Comparison of ENCODE assay signal across 10 cellular contexts in genomic region chr6:36114798-36115408, GRCh38. TPM values are rescaled to one million over a fixed set of nuclear protein-coding genes. Genes with fewer than 3 reads are reported as not detected.
DNase-seq lines count a peak whose midpoint lies in the region; ATAC-seq and TF ChIP-seq lines count a peak whose summit lies in the region.
"Had no signal": no experiment of that assay in that cellular context is flagged by ENCODE, and none has a peak within 500 bp of the region (broad histone marks: within the 10 kb centered on the region; RNA-seq: fewer than 3 reads in every experiment).

No MANE protein-coding gene starts in this region.

- DNase-seq in CD4-positive, alpha-beta memory T cell = peak in 2 of 5 donors; percentile 35 to 41
- DNase-seq in effector memory CD4-positive, alpha-beta T cell = no peak
- DNase-seq in anterior cingulate cortex (lab: John Stamatoyannopoulos, UW) = no peak
- no peak for DNase-seq in NCI-H226
- no peak for DNase-seq in GM13977 (ENCODE audit: low spot score)
- no peak for DNase-seq in tibial nerve (ENCODE audit: low spot score in 2 of 2)
- DNase-seq: PC-9 had no signal

- H3K9ac ChIP-seq in OCI-LY1 (ENCODE audit: low read length) = peak overlapping the region; percentile 10

- no peak for TF ChIP-seq POLR2A in tibial nerve (IDR thresholded peaks at IDR 0.05)

- no peaks in the 10 kb centered on the region for H4K20me1 ChIP-seq in OCI-LY1 (ENCODE audit: insufficient read depth, low read length)

- peak overlapping the region; percentile 88 to 96 (median 95) for H3K27ac Mint-ChIP-seq in CD4-positive, alpha-beta memory T cell

- H3K9me3 Mint-ChIP-seq in CD4-positive, alpha-beta memory T cell = no peaks in the 10 kb centered on the region

- POLR2A ChIA-PET in CD4-positive, alpha-beta memory T cell (lab: Charles Lee; ENCODE audit: partially characterized antibody) = interaction anchor here (1.4 to 2.4 kb wide), 2 partner anchors 16 to 19 kb away, joined by 3 to 10 read pairs; partner anchors contain the start of gene MAPK13

- H3K36me3 Mint-ChIP-seq in CD4-positive, alpha-beta memory T cell = peaks cover 15 to 19% of the 10 kb centered on the region in 2 donors

- H3F3A ChIP-seq in OCI-LY1 (ENCODE audit: insufficient read depth, low read length) = no peaks in the 10 kb centered on the region

- H3K4me1 Mint-ChIP-seq in CD4-positive, alpha-beta memory T cell = peaks cover 53 to 76% (median 66%) of the 10 kb centered on the region in 4 donors

- peak overlapping the region; percentile 51 for H3K4me2 ChIP-seq in OCI-LY1 (ENCODE audit: low read length)
- H3K4me2 ChIP-seq: PC-9 had no signal

- TF ChIP-seq EP300 in tibial nerve (IDR thresholded peaks at IDR 0.05) = no peak

- H3K9me3 ChIP-seq in CD4-positive, alpha-beta memory T cell (ENCODE audit: control insufficient read depth in 1 of 2, low read length in 2 of 2) = no peaks in the 10 kb centered on the region
- no peaks in the 10 kb centered on the region for H3K9me3 ChIP-seq in OCI-LY1 (ENCODE audit: low read length)
- no peaks in the 10 kb centered on the region for H3K9me3 ChIP-seq in effector memory CD4-positive, alpha-beta T cell (ENCODE audit: control insufficient read depth, low read length)
- no peaks in the 10 kb centered on the region for H3K9me3 ChIP-seq in tibial nerve

- CTCF ChIA-PET in CD4-positive, alpha-beta memory T cell (lab: Charles Lee; ENCODE audit: partially characterized antibody) = interaction anchor here (0.6 to 2.1 kb wide), 3 partner anchors 15 to 534 kb away, joined by 3 to 11 read pairs (median 3); no protein-coding TSS in a partner anchor

- peak overlapping the region in 1 of 2 donors; percentile 21 for H3K4me3 ChIP-seq in CD4-positive, alpha-beta memory T cell (ENCODE audit: low read length in 2 of 2)
- H3K4me3 ChIP-seq in OCI-LY1 (ENCODE audit: low read depth, low read length, poor library complexity, severe bottlenecking) (peak overlapping the region; percentile 4), tibial nerve (no peak overlapping the region)
- H3K4me3 ChIP-seq in effector memory CD4-positive, alpha-beta T cell (ENCODE audit: insufficient read depth, low read depth, low read length, poor library complexity, severe bottlenecking) = no peak overlapping the region
- H3K4me3 ChIP-seq: lung, PC-9 had no signal

- H3K27ac ChIP-seq in CD4-positive, alpha-beta memory T cell (ENCODE audit: low read depth, low read length) = peak overlapping the region; percentile 42
- H3K27ac ChIP-seq in OCI-LY1 (ENCODE audit: low read depth, low read length, poor library complexity, severe bottlenecking) (peak overlapping the region; percentile 91), tibial nerve (no peak overlapping the region)
- peak overlapping the region; percentile 38 for H3K27ac ChIP-seq in effector memory CD4-positive, alpha-beta T cell (ENCODE audit: insufficient read depth, low read length, poor library complexity, severe bottlenecking)
- H3K27ac ChIP-seq: PC-9 had no signal

- intact Hi-C loops in CD4-positive, alpha-beta memory T cell (cut with micrococcal nuclease) = loop anchor here (2.0 kb wide), 1 partner anchor 14 kb away; no protein-coding TSS in a partner anchor

- H3K4me3 Mint-ChIP-seq in CD4-positive, alpha-beta memory T cell = peak overlapping the region; percentile 7 to 92 (median 77)

- no peaks in the 10 kb centered on the region for H3K27me3 Mint-ChIP-seq in CD4-positive, alpha-beta memory T cell

- peak; percentile 69 for ATAC-seq in GM21786 (IDR thresholded peaks at IDR 0.05; ENCODE audit: unreplicated experiment)

- H3K36me3 ChIP-seq in CD4-positive, alpha-beta memory T cell (ENCODE audit: insufficient read depth, low read length) = no peaks in the 10 kb centered on the region
- H3K36me3 ChIP-seq in OCI-LY1 (ENCODE audit: insufficient read depth, low read length) = no peaks in the 10 kb centered on the region
- peaks cover 3% of the 10 kb centered on the region for H3K36me3 ChIP-seq in effector memory CD4-positive, alpha-beta T cell (ENCODE audit: control insufficient read depth, insufficient read depth, low read length)
- peaks cover 3 to 59% (median 4%) of the 10 kb centered on the region in 3 donors for H3K36me3 ChIP-seq in tibial nerve

- TF ChIP-seq CTCF in OCI-LY1 (IDR thresholded peaks at IDR 0.05; ENCODE audit: low read length) = no peak
- TF ChIP-seq CTCF in GM13977 (IDR thresholded peaks at IDR 0.05; ENCODE audit: extremely low read depth, insufficient read depth, missing control alignments) = no peak
- no peak for TF ChIP-seq CTCF in tibial nerve (IDR thresholded peaks at IDR 0.05)

- no peaks in the 10 kb centered on the region for H3K27me3 ChIP-seq in CD4-positive, alpha-beta memory T cell (ENCODE audit: insufficient read depth, low read length)
- H3K27me3 ChIP-seq in OCI-LY1 (ENCODE audit: insufficient read depth, low read length) (no peaks in the 10 kb centered on the region), tibial nerve (no peaks in the 10 kb centered on the region)
- H3K27me3 ChIP-seq in effector memory CD4-positive, alpha-beta T cell (replicated peaks; ENCODE audit: control insufficient read depth, insufficient read depth, low read length, poor library complexity, severe bottlenecking) = no peaks in the 10 kb centered on the region

- no peaks in the 10 kb centered on the region for H3K79me2 ChIP-seq in OCI-LY1 (ENCODE audit: insufficient read depth, low read length)

- no peak overlapping the region for H2AFZ ChIP-seq in OCI-LY1 (ENCODE audit: low read length)
- H2AFZ ChIP-seq: PC-9 had no signal

- H3K9me2 ChIP-seq in OCI-LY1 (ENCODE audit: low read depth, low read length) = no peaks in the 10 kb centered on the region

- 69 to 74% methylated on average over 4 of the region's 4 CpGs for WGBS in tibial nerve, 2 donors

- in situ Hi-C loops in GM13977 (cut with MboI; ENCODE audit: low pct_unique_long_range_greater_than_20kb, low sequenced_read_pairs, unreplicated experiment) = no loop called here

- H3K4me1 ChIP-seq in CD4-positive, alpha-beta memory T cell (ENCODE audit: insufficient read depth, low read length) = peaks cover 80% of the 10 kb centered on the region
- H3K4me1 ChIP-seq in OCI-LY1 (ENCODE audit: insufficient read depth, low read length, severe bottlenecking) = peaks cover 67% of the 10 kb centered on the region
- H3K4me1 ChIP-seq in effector memory CD4-positive, alpha-beta T cell (ENCODE audit: control insufficient read depth, insufficient read depth, low read length, poor library complexity, severe bottlenecking) = peaks cover 48% of the 10 kb centered on the region
- peaks cover 0 to 5% (median 0%) of the 10 kb centered on the region in 4 donors for H3K4me1 ChIP-seq in tibial nerve

RNA-seq across cellular contexts. Expression of gene MAPK13, which starts 15.4 kb away (rescaled TPM):
- 10 to 100 TPM; 29.6 to 30.4 TPM for total RNA-seq in CD4-positive, alpha-beta memory T cell
- polyA plus RNA-seq in CD4-positive, alpha-beta memory T cell = 10 to 100 TPM; 29.1 to 36.8 TPM
- total RNA-seq in tibial nerve = 10 to 100 TPM in 2 of 4 donors, 1 to 10 TPM in 2; 2.7 to 11.7 (median 7.2) TPM

Comparison
In these comparisons a context has a peak if more than half of its experiments do, and no peak if none do; other contexts are left out.
1. H3K27ac ChIP-seq: peak in CD4-positive, alpha-beta memory T cell (single experiment), OCI-LY1 (single experiment) and effector memory CD4-positive, alpha-beta T cell (single experiment); none in tibial nerve (0 of 4).